8 cellular contexts compared by ENCODE assay signal in genomic region chr11:113773416-113774173, GRCh38. TPM values are rescaled to one million over a fixed set of nuclear protein-coding genes. Genes with fewer than 3 reads are reported as not detected.
DNase-seq lines count a peak whose midpoint lies in the region; ATAC-seq and TF ChIP-seq lines count a peak whose summit lies in the region.

ZW10 (minus strand) TSS chr11:113773692; CDS start chr11:113773666, 26 bp downstream.

- CTCF ChIA-PET in mammary epithelial cell (lab: Charles Lee; ENCODE audit: low non-redundant PET) = interaction anchor here (0.6 to 0.9 kb wide), 6 partner anchors 9 to 401 kb away, joined by 3 to 7 read pairs (median 4); no protein-coding TSS in a partner anchor

- H3K4me2 ChIP-seq in mammary epithelial cell (ENCODE audit: insufficient read depth, low read depth, low read length) = peak within 1 kb of the TSS; percentile 71

- no peaks in the 10 kb centered on the region for H3K9me3 ChIP-seq in mammary epithelial cell (replicated peaks; ENCODE audit: insufficient read depth, low read length)
- no peaks in the 10 kb centered on the region for H3K9me3 ChIP-seq in iPS-18c (ENCODE audit: control insufficient read depth, insufficient read depth, low read length)
- no peaks in the 10 kb centered on the region for H3K9me3 ChIP-seq in skeletal muscle tissue (ENCODE audit: control insufficient read depth in 3 of 3, low read length in 3 of 3)

- H3K27ac ChIP-seq in VCaP (peak within 1 kb of the TSS; percentile 82), mammary epithelial cell (ENCODE audit: insufficient read depth, low read depth, low read length) (peak within 1 kb of the TSS; percentile 86), skeletal muscle tissue (ENCODE audit: low read depth, low read length) (peak within 1 kb of the TSS; percentile 90)

- H3K4me1 ChIP-seq in mammary epithelial cell (ENCODE audit: insufficient read depth, low read length) (peaks cover 18% of the 10 kb centered on the region), skeletal muscle tissue (ENCODE audit: control insufficient read depth in 3 of 3, insufficient read depth in 3 of 3, low read length in 3 of 3) (peaks cover 12 to 15% (median 13%) of the 10 kb centered on the region in 3 donors)

- peaks cover 37% of the 10 kb centered on the region for H3K79me2 ChIP-seq in mammary epithelial cell (ENCODE audit: insufficient read depth, low read length)

- intact Hi-C loops in mammary epithelial cell (cut with micrococcal nuclease) = loop anchor here (5.0 to 10.0 kb wide), 2 partner anchors 389 to 1699 kb away; partner anchors contain the start of genes NKAPD1 and PIH1D2

- H3K4me3 ChIP-seq in mammary epithelial cell (replicated peaks in 1 of 3; ENCODE audit: insufficient read depth in 1 of 3, low read depth in 2 of 3, low read length in 3 of 3) (peak within 1 kb of the TSS; percentile 66 to 87 (median 66)), iPS-18c (ENCODE audit: insufficient read depth, low read depth, low read length) (peak within 1 kb of the TSS; percentile 99), skeletal muscle tissue (ENCODE audit: low read length in 3 of 3) (peak within 1 kb of the TSS; percentile 93 to 98 (median 96))

- in situ Hi-C loops in mammary epithelial cell (cut with MboI; ENCODE audit: low sequenced_read_pairs in 2 of 2) = no loop called here

- peak; percentile 94 for ATAC-seq in GM18873 (IDR thresholded peaks at IDR 0.05; ENCODE audit: low FRiP score, unreplicated experiment)
- peak; percentile 100 for ATAC-seq in HG03139 (IDR thresholded peaks at IDR 0.05; ENCODE audit: unreplicated experiment)

- H3K27me3 ChIP-seq in mammary epithelial cell (ENCODE audit: insufficient read depth, low read length) (no peaks in the 10 kb centered on the region), skeletal muscle tissue (ENCODE audit: control insufficient read depth in 3 of 3, insufficient read depth in 3 of 3, low read length in 3 of 3) (no peaks in the 10 kb centered on the region)

- dilution Hi-C loops in mammary epithelial cell (cut with HindIII; ENCODE audit: low sequenced_read_pairs) = no loop called here

- no TSS peak for BruUV-seq in mammary epithelial cell (replicated peaks; lab: Mats Ljungman, UMichigan)

- TF ChIP-seq CTCF in VCaP (conservative IDR thresholded peaks at IDR 0.05) (peak; percentile 96), mammary epithelial cell (conservative IDR thresholded peaks at IDR 0.05 in 1 of 2, IDR thresholded peaks at IDR 0.05 in 1 of 2; ENCODE audit: extremely low read depth in 1 of 2, insufficient read depth in 1 of 2, low read depth in 1 of 2, low read length in 2 of 2) (peak; percentile 80 to 86)

- under 1% methylated on average over 35 of the region's 46 CpGs for WGBS in mammary epithelial cell (ENCODE audit: low coverage, missing lambda C conversion rate)

- peak within 1 kb of the TSS; percentile 95 for H2AFZ ChIP-seq in mammary epithelial cell (ENCODE audit: low read depth, low read length)

- H3K9ac ChIP-seq in mammary epithelial cell (ENCODE audit: insufficient read depth, low read length) (peak within 1 kb of the TSS; percentile 95), skeletal muscle tissue (ENCODE audit: low read depth in 1 of 3, low read length in 3 of 3) (peak within 1 kb of the TSS; percentile 95 to 99 (median 97))

- H3K36me3 ChIP-seq in mammary epithelial cell (ENCODE audit: insufficient read depth, low read length) (no peaks in the 10 kb centered on the region), skeletal muscle tissue (ENCODE audit: control insufficient read depth in 3 of 3, insufficient read depth in 3 of 3, low read length in 3 of 3) (peaks cover 0 to 9% (median 4%) of the 10 kb centered on the region in 3 donors)

- DNase-seq in AG08395 (ENCODE audit: low spot score) (peak; percentile 95), NCI-H2196 treated with DMSO at 0.1 percent for 48 hours (lab: John Stamatoyannopoulos, UW; ENCODE audit: unreplicated experiment) (peak; percentile 87), mammary epithelial cell (peak; percentile 96)

- no peaks in the 10 kb centered on the region for H4K20me1 ChIP-seq in mammary epithelial cell (ENCODE audit: insufficient read depth, low read length)

RNA-seq across cellular contexts. Expression of gene ZW10, which starts in this region (rescaled TPM):
- total RNA-seq in mammary epithelial cell (10 to 100 TPM; 18.6 to 22.5 TPM), skeletal muscle tissue (19.3 TPM)
- polyA plus RNA-seq in mammary epithelial cell = 14.8 TPM
- polyA minus RNA-seq in mammary epithelial cell = 22.5 TPM

Comparison
In these comparisons a context has a peak if more than half of its experiments do, and no peak if none do; other contexts are left out.
1. Peak in every context shown above with its lines: DNase-seq, ATAC-seq, H3K4me3 ChIP-seq and H3K27ac ChIP-seq.